1 cellular context compared by ENCODE assay signal in the genomic region with DNA sequence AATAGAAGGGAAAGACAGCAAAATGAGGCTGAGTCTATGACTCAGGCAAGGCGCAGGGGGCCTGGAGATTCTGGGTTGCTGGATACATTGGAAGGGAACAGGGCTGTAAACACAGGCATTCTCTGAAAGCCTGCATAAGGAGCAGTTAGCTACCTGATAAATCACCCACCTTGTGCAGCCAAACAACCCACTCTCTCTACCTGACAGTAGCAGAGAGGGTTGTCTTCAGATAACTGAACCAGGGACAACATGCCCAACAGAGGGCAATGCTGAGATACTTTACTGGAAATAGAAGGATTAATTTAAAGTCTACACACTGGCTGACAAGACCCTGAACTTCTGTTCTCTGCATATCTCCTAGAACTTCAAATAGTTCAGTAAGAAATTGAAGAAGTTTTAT.
TF ChIP-seq lines count a peak whose summit lies in the region.

No MANE protein-coding gene starts in this region.

TF ChIP-seq in IMR-90, 13 proteins besides CTCF, POLR2A, EP300 and RAD21 (continued from another document):
- TF ChIP-seq ELK1 (IDR thresholded peaks at IDR 0.05; ENCODE audit: borderline replicate concordance, low read depth, low read length), result no peak
